ENCODE assay signal across 28 cellular contexts in the genomic region with DNA sequence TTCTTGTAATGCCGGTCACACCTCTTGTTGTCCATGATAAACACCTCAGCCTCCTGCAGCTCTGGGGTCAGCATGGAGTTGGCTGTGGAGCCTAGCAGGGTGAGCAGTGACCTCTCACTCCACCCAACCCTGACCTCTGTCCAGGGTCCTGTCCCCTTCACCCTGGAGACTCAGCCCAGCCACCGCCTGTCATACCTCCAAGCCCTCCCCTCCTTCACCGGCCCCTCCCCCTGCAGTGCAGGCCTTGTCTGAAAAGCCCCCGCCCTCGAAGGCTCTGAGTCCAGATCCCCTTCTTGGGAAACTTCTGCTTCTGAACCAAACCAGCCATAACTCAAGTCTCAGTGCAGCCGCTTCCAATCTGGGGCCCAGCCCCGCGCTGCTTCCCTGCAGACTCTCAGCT. TPM values are rescaled to one million over a fixed set of nuclear protein-coding genes. Genes with fewer than 3 reads are reported as not detected.
DNase-seq lines count a peak whose midpoint lies in the region; ATAC-seq and TF ChIP-seq lines count a peak whose summit lies in the region.
"Had no signal": no experiment of that assay in that cellular context is flagged by ENCODE, and none has a peak within 500 bp of the region (broad histone marks: within the 10 kb centered on the region; RNA-seq: fewer than 3 reads in every experiment).

No MANE protein-coding gene starts in this region.

- H3K79me2 ChIP-seq in SK-N-SH (ENCODE audit: insufficient read depth), result no peaks in the 10 kb centered on the region

- intact Hi-C loops in tibial artery (cut with DNase I; ENCODE audit: low total_unique reads) (no loop called here), ascending aorta (cut with DNase I) (no loop called here)

- no peak overlapping the region for H3K4me3 Mint-ChIP-seq in natural killer cell treated with Interleukin-12 subunit alpha and Interleukin-12 subunit beta and Interleukin-15 and Interleukin-18, amount 100 ng/mL, for 72 hours
- H3K4me3 Mint-ChIP-seq: CD4-positive, alpha-beta T cell had no signal

- H3K27me3 Mint-ChIP-seq in natural killer cell treated with Interleukin-12 subunit alpha and Interleukin-12 subunit beta and Interleukin-15 and Interleukin-18, amount 100 ng/mL, for 72 hours, result peaks cover 0 to under 1% of the 10 kb centered on the region in 2 donors
- H3K27me3 Mint-ChIP-seq: CD4-positive, alpha-beta T cell had no signal

- no peaks in the 10 kb centered on the region for H3K9me3 ChIP-seq in SK-N-SH
- no peaks in the 10 kb centered on the region for H3K9me3 ChIP-seq in tibial artery
- H3K9me3 ChIP-seq in ascending aorta, result no peaks in the 10 kb centered on the region
- H3K9me3 ChIP-seq: BLaER1, Caco-2 had no signal

- H2AFZ ChIP-seq in SK-N-SH (ENCODE audit: low read depth), result no peak overlapping the region

- H3K27ac Mint-ChIP-seq in natural killer cell treated with Interleukin-12 subunit alpha and Interleukin-12 subunit beta and Interleukin-15 and Interleukin-18, amount 100 ng/mL, for 72 hours, result no peak overlapping the region
- H3K27ac Mint-ChIP-seq: CD4-positive, alpha-beta T cell had no signal

- H3K36me3 ChIP-seq in SK-N-SH (replicated peaks in 1 of 2; ENCODE audit: control insufficient read depth in 1 of 2, insufficient read depth in 2 of 2, low read length in 1 of 2) (no peaks in the 10 kb centered on the region), tibial artery (no peaks in the 10 kb centered on the region), ascending aorta (no peaks in the 10 kb centered on the region)
- H3K36me3 ChIP-seq: BLaER1 had no signal

- no peak for TF ChIP-seq EP300 in SK-N-SH (IDR thresholded peaks at IDR 0.05; ENCODE audit: borderline replicate concordance in 1 of 2, low read depth in 1 of 2, low read length in 1 of 2)

- H3K9me3 Mint-ChIP-seq in natural killer cell treated with Interleukin-12 subunit alpha and Interleukin-12 subunit beta and Interleukin-15 and Interleukin-18, amount 100 ng/mL, for 72 hours, result no peaks in the 10 kb centered on the region
- H3K9me3 Mint-ChIP-seq: CD4-positive, alpha-beta T cell had no signal

- ATAC-seq in SK-N-SH treated with all-trans-retinoic acid at 6 μM for 48 hours (no peak), GM18520 (IDR thresholded peaks at IDR 0.05; ENCODE audit: unreplicated experiment) (no peak), GM19452 (IDR thresholded peaks at IDR 0.05; ENCODE audit: unreplicated experiment) (no peak)
- ATAC-seq in natural killer cell treated with Interleukin-12 subunit alpha and Interleukin-12 subunit beta and Interleukin-15 and Interleukin-18, amount 100 ng/mL, for 72 hours, result peak; percentile 31 to 48
- ATAC-seq: Panc1 had no signal

- no peaks in the 10 kb centered on the region for H3K4me1 Mint-ChIP-seq in natural killer cell treated with Interleukin-12 subunit alpha and Interleukin-12 subunit beta and Interleukin-15 and Interleukin-18, amount 100 ng/mL, for 72 hours (ENCODE audit: low read depth in 2 of 2)

- H3K9me2 ChIP-seq in SK-N-SH, result no peaks in the 10 kb centered on the region

- no peak for TF ChIP-seq RAD21 in SK-N-SH (IDR thresholded peaks at IDR 0.05; ENCODE audit: low read length)

- CTCF ChIA-PET in SK-N-SH (lab: Yijun Ruan, JAX), result interaction anchor here (1.0 kb wide), 1 partner anchor 138 kb away, joined by 3 read pairs; no protein-coding TSS in a partner anchor

- H3K27ac ChIP-seq in SK-N-SH (ENCODE audit: low read depth in 2 of 2, low read length in 1 of 2) (no peak overlapping the region), tibial artery (no peak overlapping the region), ascending aorta (no peak overlapping the region)
- H3K27ac ChIP-seq: 22Rv1, BLaER1, HL-60, KMS-11 had no signal

- no peak overlapping the region for H3K9ac ChIP-seq in SK-N-SH
- H3K9ac ChIP-seq: BLaER1, KMS-11 had no signal

- POLR2A ChIA-PET in SK-N-SH (lab: Yijun Ruan, JAX), result no interaction called here

- H3K4me1 ChIP-seq in SK-N-SH (ENCODE audit: control insufficient read depth in 1 of 2, insufficient read depth in 2 of 2, low read depth in 1 of 2, low read length in 1 of 2) (no peaks in the 10 kb centered on the region), tibial artery (no peaks in the 10 kb centered on the region), ascending aorta (no peaks in the 10 kb centered on the region)
- H3K4me1 ChIP-seq: Caco-2 had no signal

- no peaks in the 10 kb centered on the region for H4K20me1 ChIP-seq in SK-N-SH (ENCODE audit: insufficient read depth)
- H4K20me1 ChIP-seq: BLaER1 had no signal

- H3K27me3 ChIP-seq in SK-N-SH (ENCODE audit: insufficient read depth), result no peaks in the 10 kb centered on the region
- H3K27me3 ChIP-seq in tibial artery, result peaks cover 0 to 3% of the 10 kb centered on the region in 2 donors
- H3K27me3 ChIP-seq in ascending aorta, result no peaks in the 10 kb centered on the region
- H3K27me3 ChIP-seq: BLaER1 had no signal

- TF ChIP-seq CTCF in SK-N-SH (IDR thresholded peaks at IDR 0.05), result no peak
- no peak for TF ChIP-seq CTCF in tibial artery (IDR thresholded peaks at IDR 0.05)
- TF ChIP-seq CTCF in ascending aorta (IDR thresholded peaks at IDR 0.05), result no peak

- H3K4me2 ChIP-seq in SK-N-SH, result no peak overlapping the region
- H3K4me2 ChIP-seq: BLaER1, KMS-11 had no signal

- H3K4me3 ChIP-seq in SK-N-SH (ENCODE audit: low read depth in 2 of 2, low read length in 1 of 2) (no peak overlapping the region), tibial artery (no peak overlapping the region), ascending aorta (no peak overlapping the region)
- H3K4me3 ChIP-seq: BLaER1 had no signal

- no peaks in the 10 kb centered on the region for H3K36me3 Mint-ChIP-seq in natural killer cell treated with Interleukin-12 subunit alpha and Interleukin-12 subunit beta and Interleukin-15 and Interleukin-18, amount 100 ng/mL, for 72 hours

- no peaks in the 10 kb centered on the region for H3F3A ChIP-seq in SK-N-SH (replicated peaks; ENCODE audit: insufficient read depth)

- DNase-seq in SK-N-SH, result no peak
- DNase-seq in iPS-NIHi11 (ENCODE audit: low spot score), result peak; percentile 49
- no peak for DNase-seq in natural killer cell treated with Interleukin-12 subunit alpha and Interleukin-12 subunit beta and Interleukin-15 and Interleukin-18, amount 100 ng/mL, for 72 hours (ENCODE audit: low spot score)
- no peak for DNase-seq in tibial artery
- no peak for DNase-seq in ascending aorta (ENCODE audit: low spot score in 2 of 2)
- DNase-seq: ACHN; Caco-2; CD4-positive, alpha-beta T cell; DND-41; NCI-H1105; NCI-H146; NCI-H2029; NCI-H226; NCI-H510A treated with DMSO at 0.1 percent for 48 hours; NCI-H774; NK-92 treated with Interleukin-12 subunit alpha and Interleukin-12 subunit beta, amount 100 ng/mL, for 24 hours; SIG-M5 had no signal

- 69% methylated on average over 6 of the region's 8 CpGs for WGBS in SK-N-SH (ENCODE audit: low lambda C conversion rate)

TF ChIP-seq in SK-N-SH, 30 proteins besides CTCF, POLR2A, EP300 and RAD21 (continues in another document):
- TF ChIP-seq, protein P1, sequence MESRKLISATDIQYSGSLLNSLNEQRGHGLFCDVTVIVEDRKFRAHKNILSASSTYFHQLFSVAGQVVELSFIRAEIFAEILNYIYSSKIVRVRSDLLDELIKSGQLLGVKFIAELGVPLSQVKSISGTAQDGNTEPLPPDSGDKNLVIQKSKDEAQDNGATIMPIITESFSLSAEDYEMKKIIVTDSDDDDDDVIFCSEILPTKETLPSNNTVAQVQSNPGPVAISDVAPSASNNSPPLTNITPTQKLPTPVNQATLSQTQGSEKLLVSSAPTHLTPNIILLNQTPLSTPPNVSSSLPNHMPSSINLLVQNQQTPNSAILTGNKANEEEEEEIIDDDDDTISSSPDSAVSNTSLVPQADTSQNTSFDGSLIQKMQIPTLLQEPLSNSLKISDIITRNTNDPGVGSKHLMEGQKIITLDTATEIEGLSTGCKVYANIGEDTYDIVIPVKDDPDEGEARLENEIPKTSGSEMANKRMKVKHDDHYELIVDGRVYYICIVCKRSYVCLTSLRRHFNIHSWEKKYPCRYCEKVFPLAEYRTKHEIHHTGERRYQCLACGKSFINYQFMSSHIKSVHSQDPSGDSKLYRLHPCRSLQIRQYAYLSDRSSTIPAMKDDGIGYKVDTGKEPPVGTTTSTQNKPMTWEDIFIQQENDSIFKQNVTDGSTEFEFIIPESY (IDR thresholded peaks at IDR 0.05; ENCODE audit: borderline replicate concordance, low read depth), result no peak

TF ChIP-seq in SK-N-SH treated with all-trans-retinoic acid at 6 μM for 48 hours, 23 proteins besides CTCF, POLR2A, EP300 and RAD21 (continues in another document):
- TF ChIP-seq, protein P2, sequence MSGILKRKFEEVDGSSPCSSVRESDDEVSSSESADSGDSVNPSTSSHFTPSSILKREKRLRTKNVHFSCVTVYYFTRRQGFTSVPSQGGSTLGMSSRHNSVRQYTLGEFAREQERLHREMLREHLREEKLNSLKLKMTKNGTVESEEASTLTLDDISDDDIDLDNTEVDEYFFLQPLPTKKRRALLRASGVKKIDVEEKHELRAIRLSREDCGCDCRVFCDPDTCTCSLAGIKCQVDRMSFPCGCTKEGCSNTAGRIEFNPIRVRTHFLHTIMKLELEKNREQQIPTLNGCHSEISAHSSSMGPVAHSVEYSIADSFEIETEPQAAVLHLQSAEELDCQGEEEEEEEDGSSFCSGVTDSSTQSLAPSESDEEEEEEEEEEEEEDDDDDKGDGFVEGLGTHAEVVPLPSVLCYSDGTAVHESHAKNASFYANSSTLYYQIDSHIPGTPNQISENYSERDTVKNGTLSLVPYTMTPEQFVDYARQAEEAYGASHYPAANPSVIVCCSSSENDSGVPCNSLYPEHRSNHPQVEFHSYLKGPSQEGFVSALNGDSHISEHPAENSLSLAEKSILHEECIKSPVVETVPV (CRISPR knock-in tag; IDR thresholded peaks at IDR 0.05), result no peak
- TF ChIP-seq ZC3H10 (CRISPR knock-in tag; IDR thresholded peaks at IDR 0.05), result no peak
- no peak for TF ChIP-seq TOX (CRISPR knock-in tag; IDR thresholded peaks at IDR 0.05; ENCODE audit: borderline replicate concordance)
- no peak for TF ChIP-seq ZNF565 (CRISPR knock-in tag; conservative IDR thresholded peaks at IDR 0.05; ENCODE audit: low read depth)

RNA-seq across cellular contexts. Expression of a gene that starts 25.3 kb away (rescaled TPM):
- polyA plus RNA-seq in SK-N-SH (2012; rRNA removed), result not detected in 2 replicates
- polyA plus RNA-seq in SK-N-SH (2012; cell fraction: cytosol; rRNA removed), result 0.01 TPM in 1 of 2 replicates, not detected in the other
- 0.18 and 0.32 TPM in 2 replicates for polyA plus RNA-seq in SK-N-SH (2012; cell fraction: nucleus; rRNA removed)
- total RNA-seq in natural killer cell treated with Interleukin-12 subunit alpha and Interleukin-12 subunit beta and Interleukin-15 and Interleukin-18, amount 100 ng/mL, for 72 hours, result not detected
- not detected for total RNA-seq in ascending aorta
- total RNA-seq: Caco-2; CD4-positive, alpha-beta T cell; G401; H4; HT-29 had no signal

RNA-seq across cellular contexts. Expression of a gene that starts 41.8 kb away (rescaled TPM):
- 0.03 and 0.10 TPM in 2 replicates for polyA plus RNA-seq in SK-N-SH (2012; rRNA removed)
- polyA plus RNA-seq in SK-N-SH (2012; cell fraction: cytosol; rRNA removed), result 0.05 TPM in 2 replicates
- 0.04 and 0.06 TPM in 2 replicates for polyA plus RNA-seq in SK-N-SH (2012; cell fraction: nucleus; rRNA removed)
- total RNA-seq in natural killer cell treated with Interleukin-12 subunit alpha and Interleukin-12 subunit beta and Interleukin-15 and Interleukin-18, amount 100 ng/mL, for 72 hours, result not detected
- 8.5 TPM for total RNA-seq in ascending aorta
- total RNA-seq: Caco-2, G401, H4 had no signal

RNA-seq across cellular contexts. Expression of a gene that starts 49.5 kb away (rescaled TPM):
- polyA plus RNA-seq in SK-N-SH (2012; rRNA removed), result 0.18 and 0.58 TPM in 2 replicates
- 0.03 and 0.10 TPM in 2 replicates for polyA plus RNA-seq in SK-N-SH (2012; cell fraction: cytosol; rRNA removed)
- polyA plus RNA-seq in SK-N-SH (2012; cell fraction: nucleus; rRNA removed), result 1.2 and 1.5 TPM in 2 replicates
- under 1 TPM in 1 of 2 donors, not detected in 1; 0.11 TPM for total RNA-seq in natural killer cell treated with Interleukin-12 subunit alpha and Interleukin-12 subunit beta and Interleukin-15 and Interleukin-18, amount 100 ng/mL, for 72 hours
- total RNA-seq in ascending aorta, result 49.0 TPM

Comparison
In these comparisons a context has a peak if more than half of its experiments do, and no peak if none do; other contexts are left out.
1. ATAC-seq: peak in natural killer cell treated with Interleukin-12 subunit alpha and Interleukin-12 subunit beta and Interleukin-15 and Interleukin-18, amount 100 ng/mL, for 72 hours (2 of 2); none in SK-N-SH treated with all-trans-retinoic acid at 6 μM for 48 hours (single experiment), GM18520 (single experiment) and GM19452 (single experiment).
2. RNA of a gene that starts 49.5 kb away (total RNA-seq): 49.0 TPM in ascending aorta (single experiment); 0.11 TPM in natural killer cell treated with Interleukin-12 subunit alpha and Interleukin-12 subunit beta and Interleukin-15 and Interleukin-18, amount 100 ng/mL, for 72 hours; every median in the first group is over 10 times any median in the second.